ENCODE assay signal across 27 cellular contexts in genomic region chr14:50423529-50423928, GRCh38.
"Had no signal": no experiment of that assay in that cellular context is flagged by ENCODE, and none has a peak within 500 bp of the region (broad histone marks: within the 10 kb centered on the region; RNA-seq: fewer than 3 reads in every experiment).

No MANE protein-coding gene starts in this region.

- H3K27me3 ChIP-seq: stomach, suprapubic skin, testis, thyroid gland, tibial artery, tibial nerve, transverse colon, upper lobe of left lung, upper lobe of right lung, uterus, vagina had no signal

- FAIRE-seq: urothelium cell line had no signal

- H3K36me3 ChIP-seq: uterus had no signal

- H3K4me1 ChIP-seq: stomach, suprapubic skin, testis, thyroid gland, tibial artery, transverse colon, upper lobe of right lung, uterus, vagina had no signal

- DNase-seq: stimulated activated CD4-positive, alpha-beta T cell treated with anti-CD3 and anti-CD28 coated beads, Interleukin-2, amount 100 ng/mL, for 48 hours; stimulated activated CD4-positive, alpha-beta T cell treated with anti-CD3 and anti-CD28 coated beads, Interleukin-4, amount 100 ng/mL, for 1 hour; stimulated activated CD4-positive, alpha-beta T cell treated with anti-CD3 and anti-CD28 coated beads, Interleukin-4, amount 100 ng/mL, for 24 hours; stimulated activated CD4-positive, alpha-beta T cell treated with anti-CD3 and anti-CD28 coated beads, Interleukin-4, amount 100 ng/mL, for 4 hours; stimulated activated CD8-positive, alpha-beta memory T cell treated with anti-CD3 and anti-CD28 coated beads, Interleukin-4, amount 100 ng/mL, for 48 hours; stimulated activated naive B cell treated with anti-CD40 and anti-IgM and Interleukin-4, amounts not matched to agents 10 μg/mL and 1 μg/mL and 100 μg/mL, for 72 hours; stimulated activated naive CD4-positive, alpha-beta T cell; stimulated activated naive CD4-positive, alpha-beta T cell treated with Interleukin-2 at 50 U/mL for 16 hours; stimulated activated naive CD8-positive, alpha-beta T cell treated with anti-CD3 and anti-CD28 coated beads, Interleukin-15, amount 100 ng/mL, for 72 hours; stimulated activated naive CD8-positive, alpha-beta T cell treated with anti-CD3 and anti-CD28 coated beads, Interleukin-15, Interleukin-2, amounts not matched to agents 100 U/mL and 50 U/mL, for 24 hours; stomach; substantia nigra; testis; thyroid gland; tibial artery; transverse colon; trophoblast cell; upper lobe of left lung; upper lobe of right lung; uterus had no signal

- H3K4me3 ChIP-seq: stomach, suprapubic skin, testis, thoracic aorta, thyroid gland, tibial artery, tibial nerve, transverse colon, upper lobe of left lung, upper lobe of right lung, uterus, vagina had no signal

- H3K9me3 ChIP-seq: stomach, suprapubic skin, testis, thoracic aorta, thyroid gland, tibial artery, tibial nerve, transverse colon, upper lobe of left lung, upper lobe of right lung, uterus, vagina had no signal

- ATAC-seq: stimulated activated effector memory CD8-positive, alpha-beta T cell treated with anti-CD3 and anti-CD28 coated beads, Interleukin-12 subunit alpha, Interleukin-12 subunit beta, amount 100 ng/mL, for 72 hours; stimulated activated memory B cell treated with anti-CD40 and anti-IgM and Interleukin-4, amounts not matched to agents 10 μg/mL and 1 μg/mL and 100 μg/mL, for 72 hours; stimulated activated naive B cell treated with anti-CD40 and anti-IgM and Interleukin-4, amounts not matched to agents 10 μg/mL and 1 μg/mL and 100 μg/mL, for 72 hours; stimulated activated naive CD8-positive, alpha-beta T cell treated with anti-CD3 and anti-CD28 coated beads, Interleukin-15, amount 100 ng/mL, for 72 hours; stimulated activated naive CD8-positive, alpha-beta T cell treated with anti-CD3 and anti-CD28 coated beads, Interleukin-15, Interleukin-2, amounts not matched to agents 100 U/mL and 50 U/mL, for 24 hours; upper lobe of right lung had no signal

- H3K27ac ChIP-seq: stomach, suprapubic skin, testis, thoracic aorta, thyroid gland, tibial artery, tibial nerve, transverse colon, upper lobe of left lung, upper lobe of right lung, uterus, vagina had no signal
